Comparison of ENCODE assay signal across 1 cellular context in genomic region chr13:93535256-93535655, GRCh38.
TF ChIP-seq lines count a peak whose summit lies in the region.

No MANE protein-coding gene starts in this region.

TF ChIP-seq in HepG2, 621 proteins besides CTCF, POLR2A, EP300 and RAD21 (continued from another document):
- TF ChIP-seq MAZ (IDR thresholded peaks at IDR 0.05; ENCODE audit: borderline replicate concordance, low read depth, low read length), result no peak
- no peak for TF ChIP-seq MAZ (CRISPR knock-in tag; IDR thresholded peaks at IDR 0.05; ENCODE audit: low read depth)
- TF ChIP-seq TCF7 (IDR thresholded peaks at IDR 0.05; ENCODE audit: low read depth), result no peak
